1 cellular context compared by ENCODE assay signal in the genomic region with DNA sequence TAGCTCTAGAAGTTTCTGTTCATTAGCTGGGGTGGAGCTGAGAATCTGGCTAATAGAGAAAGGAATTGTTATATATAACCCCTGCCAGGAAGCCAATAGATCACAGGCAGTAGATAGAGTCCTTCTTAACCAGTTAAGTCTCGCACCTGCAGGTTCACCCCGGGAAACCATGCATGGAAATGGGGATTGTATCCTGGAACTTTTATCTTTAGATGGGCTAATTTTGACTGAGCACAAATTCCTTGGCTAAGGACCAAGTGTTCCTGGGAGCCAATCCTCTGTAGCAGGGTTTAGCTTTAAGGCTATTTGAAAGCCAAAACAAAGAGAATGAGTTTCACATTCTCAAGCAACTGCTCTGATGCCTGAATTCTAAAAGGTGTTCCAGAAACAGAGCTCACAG.
TF ChIP-seq lines count a peak whose summit lies in the region.

No MANE protein-coding gene starts in this region.

TF ChIP-seq in GM23338, 12 proteins besides CTCF, POLR2A, EP300 and RAD21 (continued from another document):
- TF ChIP-seq, protein P1, sequence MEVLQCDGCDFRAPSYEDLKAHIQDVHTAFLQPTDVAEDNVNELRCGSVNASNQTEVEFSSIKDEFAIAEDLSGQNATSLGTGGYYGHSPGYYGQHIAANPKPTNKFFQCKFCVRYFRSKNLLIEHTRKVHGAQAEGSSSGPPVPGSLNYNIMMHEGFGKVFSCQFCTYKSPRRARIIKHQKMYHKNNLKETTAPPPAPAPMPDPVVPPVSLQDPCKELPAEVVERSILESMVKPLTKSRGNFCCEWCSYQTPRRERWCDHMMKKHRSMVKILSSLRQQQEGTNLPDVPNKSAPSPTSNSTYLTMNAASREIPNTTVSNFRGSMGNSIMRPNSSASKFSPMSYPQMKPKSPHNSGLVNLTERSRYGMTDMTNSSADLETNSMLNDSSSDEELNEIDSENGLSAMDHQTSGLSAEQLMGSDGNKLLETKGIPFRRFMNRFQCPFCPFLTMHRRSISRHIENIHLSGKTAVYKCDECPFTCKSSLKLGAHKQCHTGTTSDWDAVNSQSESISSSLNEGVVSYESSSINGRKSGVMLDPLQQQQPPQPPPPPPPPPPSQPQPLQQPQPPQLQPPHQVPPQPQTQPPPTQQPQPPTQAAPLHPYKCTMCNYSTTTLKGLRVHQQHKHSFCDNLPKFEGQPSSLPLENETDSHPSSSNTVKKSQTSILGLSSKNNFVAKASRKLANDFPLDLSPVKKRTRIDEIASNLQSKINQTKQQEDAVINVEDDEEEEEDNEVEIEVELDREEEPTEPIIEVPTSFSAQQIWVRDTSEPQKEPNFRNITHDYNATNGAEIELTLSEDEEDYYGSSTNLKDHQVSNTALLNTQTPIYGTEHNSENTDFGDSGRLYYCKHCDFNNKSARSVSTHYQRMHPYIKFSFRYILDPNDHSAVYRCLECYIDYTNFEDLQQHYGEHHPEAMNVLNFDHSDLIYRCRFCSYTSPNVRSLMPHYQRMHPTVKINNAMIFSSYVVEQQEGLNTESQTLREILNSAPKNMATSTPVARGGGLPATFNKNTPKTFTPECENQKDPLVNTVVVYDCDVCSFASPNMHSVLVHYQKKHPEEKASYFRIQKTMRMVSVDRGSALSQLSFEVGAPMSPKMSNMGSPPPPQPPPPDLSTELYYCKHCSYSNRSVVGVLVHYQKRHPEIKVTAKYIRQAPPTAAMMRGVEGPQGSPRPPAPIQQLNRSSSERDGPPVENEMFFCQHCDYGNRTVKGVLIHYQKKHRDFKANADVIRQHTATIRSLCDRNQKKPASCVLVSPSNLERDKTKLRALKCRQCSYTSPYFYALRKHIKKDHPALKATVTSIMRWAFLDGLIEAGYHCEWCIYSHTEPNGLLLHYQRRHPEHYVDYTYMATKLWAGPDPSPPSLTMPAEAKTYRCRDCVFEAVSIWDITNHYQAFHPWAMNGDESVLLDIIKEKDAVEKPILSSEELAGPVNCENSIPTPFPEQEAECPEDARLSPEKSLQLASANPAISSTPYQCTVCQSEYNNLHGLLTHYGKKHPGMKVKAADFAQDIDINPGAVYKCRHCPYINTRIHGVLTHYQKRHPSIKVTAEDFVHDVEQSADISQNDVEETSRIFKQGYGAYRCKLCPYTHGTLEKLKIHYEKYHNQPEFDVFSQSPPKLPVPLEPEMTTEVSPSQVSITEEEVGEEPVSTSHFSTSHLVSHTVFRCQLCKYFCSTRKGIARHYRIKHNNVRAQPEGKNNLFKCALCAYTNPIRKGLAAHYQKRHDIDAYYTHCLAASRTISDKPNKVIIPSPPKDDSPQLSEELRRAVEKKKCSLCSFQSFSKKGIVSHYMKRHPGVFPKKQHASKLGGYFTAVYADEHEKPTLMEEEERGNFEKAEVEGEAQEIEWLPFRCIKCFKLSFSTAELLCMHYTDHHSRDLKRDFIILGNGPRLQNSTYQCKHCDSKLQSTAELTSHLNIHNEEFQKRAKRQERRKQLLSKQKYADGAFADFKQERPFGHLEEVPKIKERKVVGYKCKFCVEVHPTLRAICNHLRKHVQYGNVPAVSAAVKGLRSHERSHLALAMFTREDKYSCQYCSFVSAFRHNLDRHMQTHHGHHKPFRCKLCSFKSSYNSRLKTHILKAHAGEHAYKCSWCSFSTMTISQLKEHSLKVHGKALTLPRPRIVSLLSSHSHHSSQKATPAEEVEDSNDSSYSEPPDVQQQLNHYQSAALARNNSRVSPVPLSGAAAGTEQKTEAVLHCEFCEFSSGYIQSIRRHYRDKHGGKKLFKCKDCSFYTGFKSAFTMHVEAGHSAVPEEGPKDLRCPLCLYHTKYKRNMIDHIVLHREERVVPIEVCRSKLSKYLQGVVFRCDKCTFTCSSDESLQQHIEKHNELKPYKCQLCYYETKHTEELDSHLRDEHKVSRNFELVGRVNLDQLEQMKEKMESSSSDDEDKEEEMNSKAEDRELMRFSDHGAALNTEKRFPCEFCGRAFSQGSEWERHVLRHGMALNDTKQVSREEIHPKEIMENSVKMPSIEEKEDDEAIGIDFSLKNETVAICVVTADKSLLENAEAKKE (CRISPR knock-in tag; IDR thresholded peaks at IDR 0.05): no peak
